Comparison of ENCODE assay signal across 12 cellular contexts in genomic region chr1:67043366-67043765, GRCh38. TPM values are rescaled to one million over a fixed set of nuclear protein-coding genes. Genes with fewer than 3 reads are reported as not detected.
DNase-seq lines count a peak whose midpoint lies in the region; ATAC-seq and TF ChIP-seq lines count a peak whose summit lies in the region.
"Had no signal": no experiment of that assay in that cellular context is flagged by ENCODE, and none has a peak within 500 bp of the region (broad histone marks: within the 10 kb centered on the region; RNA-seq: fewer than 3 reads in every experiment).

No MANE protein-coding gene starts in this region.

- 79 to 91% (median 86%) methylated on average over 3 of the region's 3 CpGs for WGBS in psoas muscle, 3 donors

- no peaks in the 10 kb centered on the region for H3K4me1 Mint-ChIP-seq in progenitor cell of endocrine pancreas (ENCODE audit: low read depth)

- no peaks in the 10 kb centered on the region for H3K27me3 Mint-ChIP-seq in progenitor cell of endocrine pancreas
- H3K27me3 Mint-ChIP-seq: CD4-positive, alpha-beta T cell had no signal

- peaks cover 25% of the 10 kb centered on the region for H3K36me3 Mint-ChIP-seq in progenitor cell of endocrine pancreas (ENCODE audit: insufficient read depth)

- intact Hi-C loops in psoas muscle (cut with DNase I): no loop called here

- H3K27me3 ChIP-seq in BLaER1 (no peaks in the 10 kb centered on the region), psoas muscle (ENCODE audit: insufficient read depth in 3 of 3, low read length in 2 of 3) (no peaks in the 10 kb centered on the region)
- H3K27me3 ChIP-seq: BE2C had no signal

- H3K27ac Mint-ChIP-seq in progenitor cell of endocrine pancreas: no peak overlapping the region
- H3K27ac Mint-ChIP-seq: CD4-positive, alpha-beta T cell had no signal

- peaks cover 28% of the 10 kb centered on the region for H3K4me1 ChIP-seq in BLaER1
- H3K4me1 ChIP-seq in psoas muscle: peaks cover 23% of the 10 kb centered on the region
- H3K4me1 ChIP-seq: BE2C, Caco-2 had no signal

- no peak overlapping the region for H3K4me3 ChIP-seq in BLaER1
- H3K4me3 ChIP-seq in LNCaP clone FGC (ENCODE audit: low read depth, low read length): no peak overlapping the region
- no peak overlapping the region for H3K4me3 ChIP-seq in psoas muscle
- H3K4me3 ChIP-seq: GM23248 had no signal

- no peak overlapping the region for H3K9ac ChIP-seq in BLaER1
- H3K9ac ChIP-seq: GM23248 had no signal

- DNase-seq in LNCaP clone FGC (ENCODE audit: low read depth) (peak; percentile 23), psoas muscle (no peak), NCI-H446 treated with DMSO at 0.1 percent for 48 hours (lab: John Stamatoyannopoulos, UW) (no peak), GM03348 (ENCODE audit: low spot score) (no peak), progenitor cell of endocrine pancreas (ENCODE audit: low spot score, unreplicated experiment) (no peak)
- DNase-seq: BE2C; Caco-2; CD4-positive, alpha-beta T cell; GM23248; HCEC 1CT had no signal

- no peak overlapping the region for H3K4me2 ChIP-seq in BLaER1

- no peak for ATAC-seq in psoas muscle

- peaks cover 83% of the 10 kb centered on the region for H3K36me3 ChIP-seq in BLaER1
- H3K36me3 ChIP-seq in psoas muscle (ENCODE audit: insufficient read depth in 1 of 2, low read depth in 1 of 2): peaks cover 14 to 78% of the 10 kb centered on the region in 2 donors
- H3K36me3 ChIP-seq: BE2C had no signal

- no peaks in the 10 kb centered on the region for H3K9me3 Mint-ChIP-seq in progenitor cell of endocrine pancreas (ENCODE audit: low read depth)
- H3K9me3 Mint-ChIP-seq: CD4-positive, alpha-beta T cell had no signal

- H3K27ac ChIP-seq in BLaER1 (peak overlapping the region; percentile 59), psoas muscle (peak overlapping the region; percentile 78)
- H3K27ac ChIP-seq: C4-2B, GM23248 had no signal

- no peak overlapping the region for H3K4me3 Mint-ChIP-seq in progenitor cell of endocrine pancreas (ENCODE audit: low read depth)
- H3K4me3 Mint-ChIP-seq: CD4-positive, alpha-beta T cell had no signal

- H3K9me3 ChIP-seq in BLaER1: 0 out of 2 replicates have a peak, but pooled peaks cover 9% of the 10 kb centered on the region
- no peaks in the 10 kb centered on the region for H3K9me3 ChIP-seq in psoas muscle
- H3K9me3 ChIP-seq: BE2C, Caco-2 had no signal

- TF ChIP-seq CTCF in LNCaP clone FGC (IDR thresholded peaks at IDR 0.05; ENCODE audit: control insufficient read depth, extremely low read depth, insufficient read depth) (no peak), psoas muscle (IDR thresholded peaks at IDR 0.05) (no peak), progenitor cell of endocrine pancreas (IDR thresholded peaks at IDR 0.05; ENCODE audit: unreplicated experiment) (no peak)

- no peaks in the 10 kb centered on the region for H4K20me1 ChIP-seq in BLaER1

RNA-seq across cellular contexts. Expression of gene SLC35D1, which starts 10.6 kb away (rescaled TPM):
- total RNA-seq in psoas muscle (1 to 10 TPM; 5.1 to 6.8 (median 6.3) TPM), progenitor cell of endocrine pancreas (11.9 and 12.2 TPM in 2 replicates)
- 1 to 10 TPM; 2.5 to 7.0 (median 3.8) TPM for polyA plus RNA-seq in psoas muscle
